ENCODE assay signal across 8 cellular contexts in the genomic region with DNA sequence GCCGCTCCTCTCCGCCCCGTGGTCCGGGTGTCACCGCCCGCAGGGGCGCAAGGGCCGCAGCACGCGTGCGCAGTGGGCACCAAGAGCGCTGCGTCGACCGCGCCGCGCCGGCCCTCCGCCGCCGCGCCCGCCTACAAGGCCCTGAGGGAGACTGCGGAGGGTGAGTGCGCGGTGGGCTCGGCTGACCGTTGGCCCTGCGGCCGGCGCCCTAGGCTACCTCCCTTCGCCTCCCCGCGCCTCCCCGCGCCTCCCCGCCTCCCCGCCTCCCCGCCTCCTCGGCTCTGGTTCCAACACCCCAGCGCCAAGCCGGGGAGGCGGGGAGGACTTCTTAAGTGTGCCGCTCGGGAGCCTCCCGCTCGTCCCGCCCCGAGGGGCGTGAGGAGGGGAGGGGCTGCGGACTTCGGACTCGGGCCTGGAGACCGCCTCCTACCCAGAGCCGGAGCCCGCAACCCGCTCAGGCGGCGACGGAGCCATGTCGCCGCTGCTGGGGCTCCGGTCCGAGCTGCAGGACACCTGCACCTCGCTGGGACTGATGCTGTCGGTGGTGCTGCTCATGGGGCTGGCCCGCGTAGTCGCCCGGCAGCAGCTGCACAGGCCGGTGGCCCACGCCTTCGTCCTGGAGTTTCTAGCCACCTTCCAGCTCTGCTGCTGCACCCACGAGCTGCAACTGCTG. TPM values are rescaled to one million over a fixed set of nuclear protein-coding genes. Genes with fewer than 3 reads are reported as not detected.
DNase-seq lines count a peak whose midpoint lies in the region; ATAC-seq, FAIRE-seq and TF ChIP-seq lines count a peak whose summit lies in the region.

Gene AQP11, plus strand, starts transcription at position 433 of the 673 bp plus-strand sequence. Its CDS starts 40 bp downstream, at position 473.

- peak within 1 kb of the TSS; percentile 79 for H2AFZ ChIP-seq in astrocyte (ENCODE audit: low read depth, low read length)
- H2AFZ ChIP-seq in hepatocyte: peak within 1 kb of the TSS; percentile 30

- H3K27me3 Mint-ChIP-seq in astrocyte (ENCODE audit: low read depth, unreplicated experiment): peaks cover 2% of the 10 kb centered on the region

- peak within 1 kb of the TSS; percentile 84 for H3K4me3 Mint-ChIP-seq in astrocyte (ENCODE audit: unreplicated experiment)

- H3K4me1 ChIP-seq in astrocyte (ENCODE audit: insufficient read depth, low read length) (peaks cover 10% of the 10 kb centered on the region), hepatocyte (ENCODE audit: insufficient read depth) (peaks cover 8% of the 10 kb centered on the region)

- peak within 1 kb of the TSS; percentile 14 for H3K27ac ChIP-seq in astrocyte (ENCODE audit: low read depth, low read length)
- peak within 1 kb of the TSS; percentile 89 for H3K27ac ChIP-seq in hepatocyte

- peak within 1 kb of the TSS; percentile 96 for H3K4me2 ChIP-seq in astrocyte (ENCODE audit: low read length)
- peak within 1 kb of the TSS; percentile 94 for H3K4me2 ChIP-seq in hepatocyte

- H3K9me3 ChIP-seq in astrocyte (ENCODE audit: insufficient read depth, low read depth, low read length) (no peaks in the 10 kb centered on the region), hepatocyte (ENCODE audit: low read depth) (no peaks in the 10 kb centered on the region)

- TF ChIP-seq CTCF in astrocyte (IDR thresholded peaks at IDR 0.05; ENCODE audit: insufficient read depth, low read depth, low read length) (no peak), hepatocyte (IDR thresholded peaks at IDR 0.05; ENCODE audit: poor library complexity) (no peak)

- peak; percentile 92 for FAIRE-seq in GM12891 (lab: Jason Lieb, UNC)
- no peak for FAIRE-seq in astrocyte (lab: Jason Lieb, UNC)

- no peaks in the 10 kb centered on the region for H3K9me2 ChIP-seq in hepatocyte (replicated peaks; ENCODE audit: insufficient read depth)

- H3K9me3 Mint-ChIP-seq in astrocyte (ENCODE audit: unreplicated experiment): no peaks in the 10 kb centered on the region

- no peaks in the 10 kb centered on the region for H3K4me1 Mint-ChIP-seq in astrocyte (ENCODE audit: low read depth, unreplicated experiment)

- H3K4me3 ChIP-seq in astrocyte (ENCODE audit: insufficient read depth, low read depth, low read length) (peak within 1 kb of the TSS; percentile 72), hepatocyte (peak within 1 kb of the TSS; percentile 28)

- H4K20me1 ChIP-seq in astrocyte (ENCODE audit: insufficient read depth, low read length) (peaks cover 6% of the 10 kb centered on the region), hepatocyte (ENCODE audit: insufficient read depth, poor library complexity, severe bottlenecking) (no peaks in the 10 kb centered on the region)

- WGBS in hepatocyte (ENCODE audit: low lambda C conversion rate, missing lambda C conversion rate): 0% methylated on average over 36 of the region's 75 CpGs

- H3K27me3 ChIP-seq in astrocyte (ENCODE audit: insufficient read depth, low read length): no peaks in the 10 kb centered on the region
- H3K27me3 ChIP-seq in hepatocyte: no peaks in the 10 kb centered on the region

- no peak within 1 kb of the TSS for H3K27ac Mint-ChIP-seq in astrocyte (ENCODE audit: unreplicated experiment)

- peak within 1 kb of the TSS; percentile 70 for H3K9ac ChIP-seq in astrocyte (ENCODE audit: low read length)

- DNase-seq in GM12891 (ENCODE audit: insufficient read length, low spot score) (peak; percentile 86), NCI-H1105 (lab: John Stamatoyannopoulos, UW) (peak; percentile 76), T-helper 1 cell (peak in 4 of 5 donors; percentile 8 to 53 (median 20)), astrocyte (ENCODE audit: low read depth) (peak; percentile 77), hepatocyte (ENCODE audit: low spot score) (peak; percentile 95), putamen (ENCODE audit: low spot score) (peak; percentile 85), GOT3 (lab: John Stamatoyannopoulos, UW) (no peak)

- no peak for TF ChIP-seq POLR2A in GM12891 (IDR thresholded peaks at IDR 0.05; ENCODE audit: low read depth, low read length)

- no peaks in the 10 kb centered on the region for H3K36me3 Mint-ChIP-seq in astrocyte (ENCODE audit: low read depth, unreplicated experiment)

- H3K36me3 ChIP-seq in astrocyte (ENCODE audit: insufficient read depth, low read length): no peaks in the 10 kb centered on the region
- no peaks in the 10 kb centered on the region for H3K36me3 ChIP-seq in hepatocyte (replicated peaks; ENCODE audit: insufficient read depth, low read depth)

- no peaks in the 10 kb centered on the region for H3K79me2 ChIP-seq in astrocyte (ENCODE audit: insufficient read depth, low read length)
- peaks cover 18% of the 10 kb centered on the region for H3K79me2 ChIP-seq in hepatocyte

- peak; percentile 86 for ATAC-seq in HG02678 (IDR thresholded peaks at IDR 0.05; ENCODE audit: unreplicated experiment)

TF ChIP-seq in GM12891, 5 proteins besides CTCF, POLR2A, EP300 and RAD21:
- TF ChIP-seq TAF1 (IDR thresholded peaks at IDR 0.05; ENCODE audit: low read depth, low read length): 0 out of 2 replicates have a peak, but pooled peaks have one; percentile 2
- TF ChIP-seq POLR2AphosphoS5 (IDR thresholded peaks at IDR 0.05; ENCODE audit: low read depth, low read length): no peak
- TF ChIP-seq SPI1 (IDR thresholded peaks at IDR 0.05; ENCODE audit: low read depth, low read length): no peak

RNA-seq across cellular contexts. Expression of gene AQP11, which starts in this region (rescaled TPM):
- polyA plus RNA-seq in GM12891 (2012; ENCODE audit: low read depth, missing spikeins): 0.62 TPM
- total RNA-seq in astrocyte (0.48 and 0.91 TPM in 2 replicates), hepatocyte (6.6 and 11.7 TPM in 2 replicates)
- 9.3 and 13.5 TPM in 2 replicates for polyA plus RNA-seq in hepatocyte

Comparison
In these comparisons a context has a peak if more than half of its experiments do, and no peak if none do; other contexts are left out.
1. Peak in DNase-seq, H3K4me3 ChIP-seq, H3K27ac ChIP-seq, H3K9ac ChIP-seq and H3K4me2 ChIP-seq in astrocyte; RNA of the gene not detected or under 1 TPM.